In the genomic region with DNA sequence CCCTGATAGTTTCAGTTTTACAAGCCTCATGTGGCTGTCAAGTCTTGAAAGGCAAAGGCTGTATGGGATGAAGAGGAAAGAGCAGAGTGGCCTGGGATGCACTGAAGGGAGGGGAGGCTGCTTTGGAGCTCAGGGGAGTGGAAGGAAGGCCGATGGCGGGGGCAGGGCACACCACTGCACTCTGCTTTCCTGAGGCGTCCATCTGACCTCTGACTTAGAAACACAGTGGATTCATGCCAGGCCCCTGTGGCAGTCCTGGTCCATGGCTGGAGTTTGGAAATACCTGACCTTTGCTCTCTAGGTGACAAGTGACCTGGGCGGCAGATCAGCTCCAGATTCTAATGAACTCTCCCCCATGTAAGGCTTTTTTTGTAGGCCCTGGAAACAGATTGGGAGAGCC, we compare ENCODE assay signal across 25 cellular contexts.
"Had no signal": no experiment of that assay in that cellular context is flagged by ENCODE, and none has a peak within 500 bp of the region (broad histone marks: within the 10 kb centered on the region; RNA-seq: fewer than 3 reads in every experiment).

No MANE protein-coding gene starts in this region.

- DNase-seq: activated CD4-positive, alpha-beta T cell treated with anti-CD3 and anti-CD28 coated beads for 48 hours; activated CD4-positive, alpha-beta T cell treated with anti-CD3 and anti-CD28 coated beads, Interleukin-2, amount 50 U/mL, for 48 hours; activated CD8-positive, alpha-beta memory T cell treated with anti-CD3 and anti-CD28 coated beads for 24 hours; activated effector memory CD4-positive, alpha-beta T cell treated with anti-CD3 and anti-CD28 coated beads, Interleukin-2, amount 50 U/mL, for 16 hours; activated naive CD4-positive, alpha-beta T cell treated with anti-CD3 and anti-CD28 coated beads for 36 hours; activated naive CD8-positive, alpha-beta T cell treated with anti-CD3 and anti-CD28 coated beads, Interleukin-2, amount 10 ng/mL, durations not matched to agents 7 days and 5 days; activated T-cell treated with anti-CD3 and anti-CD28 coated beads, Interleukin-2, amount 50 U/mL, for 1 hour; amniotic stem cell; brain microvascular endothelial cell; cortex of kidney; foreskin melanocyte; left ventricle myocardium superior; mammary epithelial cell; midbrain; naive thymus-derived CD4-positive, alpha-beta T cell; nucleus accumbens; pancreas; psoas muscle; stimulated activated CD4-positive, alpha-beta T cell treated with anti-CD3 and anti-CD28 coated beads, Interleukin-15, amount 100 ng/mL, for 24 hours; stimulated activated CD4-positive, alpha-beta T cell treated with anti-CD3 and anti-CD28 coated beads, Interleukin-2, amount 100 ng/mL, for 24 hours; stimulated activated naive CD8-positive, alpha-beta T cell treated with anti-CD3 and anti-CD28 coated beads, Interleukin-15, Interleukin-2, amounts not matched to agents 100 U/mL and 50 U/mL, for 24 hours; uterus had no signal

- H3K9me3 Mint-ChIP-seq: activated naive CD4-positive, alpha-beta T cell treated with anti-CD3 and anti-CD28 coated beads for 36 hours; activated naive CD8-positive, alpha-beta T cell treated with anti-CD3 and anti-CD28 coated beads, Interleukin-2, amount 10 ng/mL, durations not matched to agents 7 days and 5 days; activated T-helper 1 cell treated with anti-CD3 and anti-CD28 coated beads, Interleukin-12 subunit alpha, Interleukin-12 subunit beta, Interleukin-2, Interleukin-4 antibody, amounts not matched to agents 30 ng/mL and 10 ng/mL and 1 ng/mL, durations not matched to agents 14 hours and 24 hours and 36 hours; naive thymus-derived CD4-positive, alpha-beta T cell; type B pancreatic cell had no signal

- H3K27ac ChIP-seq: brain microvascular endothelial cell, pancreas, psoas muscle, uterus had no signal

- H3K27me3 ChIP-seq: brain microvascular endothelial cell, pancreas, uterus had no signal

- H3K36me3 ChIP-seq: pancreas, uterus had no signal

- H3K4me3 Mint-ChIP-seq: activated naive CD4-positive, alpha-beta T cell treated with anti-CD3 and anti-CD28 coated beads for 36 hours; activated naive CD8-positive, alpha-beta T cell treated with anti-CD3 and anti-CD28 coated beads, Interleukin-2, amount 10 ng/mL, durations not matched to agents 7 days and 5 days; activated T-helper 1 cell treated with anti-CD3 and anti-CD28 coated beads, Interleukin-12 subunit alpha, Interleukin-12 subunit beta, Interleukin-2, Interleukin-4 antibody, amounts not matched to agents 30 ng/mL and 10 ng/mL and 1 ng/mL, durations not matched to agents 14 hours and 24 hours and 36 hours; naive thymus-derived CD4-positive, alpha-beta T cell; type B pancreatic cell had no signal

- H3K27me3 Mint-ChIP-seq: activated naive CD8-positive, alpha-beta T cell treated with anti-CD3 and anti-CD28 coated beads, Interleukin-2, amount 10 ng/mL, durations not matched to agents 7 days and 5 days; naive thymus-derived CD4-positive, alpha-beta T cell; type B pancreatic cell had no signal

- H3K27ac Mint-ChIP-seq: activated naive CD4-positive, alpha-beta T cell treated with anti-CD3 and anti-CD28 coated beads for 36 hours; activated naive CD8-positive, alpha-beta T cell treated with anti-CD3 and anti-CD28 coated beads, Interleukin-2, amount 10 ng/mL, durations not matched to agents 7 days and 5 days; activated T-helper 1 cell treated with anti-CD3 and anti-CD28 coated beads, Interleukin-12 subunit alpha, Interleukin-12 subunit beta, Interleukin-2, Interleukin-4 antibody, amounts not matched to agents 30 ng/mL and 10 ng/mL and 1 ng/mL, durations not matched to agents 14 hours and 24 hours and 36 hours; naive thymus-derived CD4-positive, alpha-beta T cell; type B pancreatic cell had no signal

- H3K4me1 ChIP-seq: pancreas, uterus had no signal

- H3K4me3 ChIP-seq: pancreas, psoas muscle, thoracic aorta, uterus had no signal

- H3K9me3 ChIP-seq: pancreas, psoas muscle, thoracic aorta, uterus had no signal
